9 cellular contexts compared by ENCODE assay signal in the genomic region with DNA sequence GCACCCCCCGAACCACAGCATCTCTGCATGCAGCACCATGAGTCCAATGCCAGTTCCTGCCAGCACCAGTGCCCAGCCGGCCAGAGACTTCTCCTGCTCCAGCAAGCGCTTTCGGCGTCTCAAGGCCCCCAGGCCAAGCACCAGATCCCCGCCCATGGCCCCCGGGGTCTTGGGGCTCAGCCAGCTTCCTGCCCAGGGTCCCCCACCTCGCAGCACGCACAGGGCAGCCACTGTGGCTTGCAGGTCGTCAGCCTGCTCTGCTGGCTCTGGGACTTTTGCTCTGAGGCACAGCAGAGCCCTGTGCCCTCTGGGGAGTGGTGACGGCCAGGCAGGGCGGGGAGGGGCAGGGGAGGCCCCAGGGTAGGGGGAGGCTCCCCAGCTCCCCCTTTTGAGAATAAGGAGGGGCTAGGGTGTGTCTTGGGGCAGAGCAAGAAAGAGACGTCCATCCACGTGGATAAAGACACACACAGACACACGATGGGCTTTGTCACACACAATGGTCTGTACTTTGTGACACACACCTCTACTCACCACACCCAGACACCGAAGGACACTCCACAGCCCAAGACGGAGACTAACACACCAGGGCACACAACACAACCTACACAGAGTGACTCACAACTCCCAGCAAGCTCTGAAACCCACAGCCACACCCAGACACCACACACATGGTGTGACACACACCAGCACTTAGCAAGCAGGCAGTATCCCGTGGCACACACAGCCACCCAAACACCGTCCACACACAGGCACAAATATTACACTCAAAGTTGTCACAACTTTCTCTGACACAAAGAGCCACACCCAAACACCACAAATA. TPM values are rescaled to one million over a fixed set of nuclear protein-coding genes. Genes with fewer than 3 reads are reported as not detected.
DNase-seq lines count a peak whose midpoint lies in the region; ATAC-seq, FAIRE-seq and TF ChIP-seq lines count a peak whose summit lies in the region.
"Had no signal": no experiment of that assay in that cellular context is flagged by ENCODE, and none has a peak within 500 bp of the region (broad histone marks: within the 10 kb centered on the region; RNA-seq: fewer than 3 reads in every experiment).

A gene (minus strand): TSS at position 268 of the 820 bp plus-strand sequence. CDS start 112 bp downstream, at position 156.

- BruUV-seq in GM12878 (replicated peaks; lab: Mats Ljungman, UMichigan) = no TSS peak

- no peak for TF ChIP-seq RAD21 in GM12878 (IDR thresholded peaks at IDR 0.05; ENCODE audit: insufficient read depth, low read depth, low read length)

- peaks cover 53% of the 10 kb centered on the region for H3K79me2 ChIP-seq in GM12878 (ENCODE audit: control insufficient read depth, insufficient read depth, low read length)
- H3K79me2 ChIP-seq: parathyroid adenoma had no signal

- 9% methylated on average over 18 of the region's 19 CpGs for WGBS in GM12878 (ENCODE audit: insufficient coverage, insufficient replicate concordance, low lambda C conversion rate, missing lambda C conversion rate)
- WGBS in aorta, 2 donors = 29 to 36% methylated on average over 19 of the region's 19 CpGs

- POLR2A ChIA-PET in CD8-positive, alpha-beta memory T cell (lab: Charles Lee) = interaction anchor here (1.6 kb wide), 1 partner anchor 26 kb away, joined by 5 read pairs; a partner anchor contains a TSS
- POLR2A ChIA-PET in GM12878 (lab: Charles Lee) = interaction anchor here (1.6 to 8.4 kb wide), 3 partner anchors 21 to 154 kb away, joined by 3 to 389 read pairs (median 79); a partner anchor contains a TSS
- POLR2A ChIA-PET in naive thymus-derived CD8-positive, alpha-beta T cell (lab: Charles Lee) = interaction anchor here (1.0 to 8.6 kb wide), 6 partner anchors 9 to 36 kb away, joined by 3 to 70 read pairs (median 8); a partner anchor contains a TSS

- no peaks in the 10 kb centered on the region for H3K9me3 Mint-ChIP-seq in CD8-positive, alpha-beta memory T cell
- no peaks in the 10 kb centered on the region for H3K9me3 Mint-ChIP-seq in T-helper 2 cell treated with Interferon-gamma antibody and Interleukin-4, amounts not matched to agents 5 μg/mL and 100 μg/mL, for 36 hours
- no peaks in the 10 kb centered on the region for H3K9me3 Mint-ChIP-seq in naive thymus-derived CD8-positive, alpha-beta T cell

- peak within 1 kb of the TSS; percentile 79 for H3K27ac ChIP-seq in CD8-positive, alpha-beta memory T cell (ENCODE audit: low read depth, low read length)
- H3K27ac ChIP-seq in GM12878 (ENCODE audit: control insufficient read depth, insufficient read depth) = peak within 1 kb of the TSS; percentile 95
- no peak within 1 kb of the TSS for H3K27ac ChIP-seq in aorta (ENCODE audit: low read depth in 1 of 2, low read length in 2 of 2)
- H3K27ac ChIP-seq: parathyroid adenoma had no signal

- peak; percentile 44 for ATAC-seq in HG02678 (IDR thresholded peaks at IDR 0.05; ENCODE audit: unreplicated experiment)
- ATAC-seq in GM12878 = peak; percentile 73
- ATAC-seq in naive thymus-derived CD8-positive, alpha-beta T cell = peak; percentile 49 to 63
- ATAC-seq in aorta (ENCODE audit: low FRiP score) = no peak
- ATAC-seq in HG03460 (IDR thresholded peaks at IDR 0.05; ENCODE audit: unreplicated experiment) = no peak
- no peak for ATAC-seq in GM21360 (IDR thresholded peaks at IDR 0.05; ENCODE audit: unreplicated experiment)

- FAIRE-seq in GM12878 (lab: Jason Lieb, UNC) = no peak

- H3K36me3 ChIP-seq in CD8-positive, alpha-beta memory T cell (ENCODE audit: insufficient read depth, low read length) = no peaks in the 10 kb centered on the region
- H3K36me3 ChIP-seq in GM12878 (ENCODE audit: control insufficient read depth in 2 of 2, insufficient read depth in 2 of 2, low read length in 1 of 2) = no peaks in the 10 kb centered on the region
- no peaks in the 10 kb centered on the region for H3K36me3 ChIP-seq in aorta (ENCODE audit: control insufficient read depth in 1 of 2, insufficient read depth in 2 of 2, low read length in 1 of 2)

- H3K36me3 Mint-ChIP-seq in CD8-positive, alpha-beta memory T cell = no peaks in the 10 kb centered on the region
- H3K36me3 Mint-ChIP-seq in T-helper 2 cell treated with Interferon-gamma antibody and Interleukin-4, amounts not matched to agents 5 μg/mL and 100 μg/mL, for 36 hours (ENCODE audit: low read depth) = peaks cover 11% of the 10 kb centered on the region
- peaks cover 0 to 2% (median 0%) of the 10 kb centered on the region in 3 donors for H3K36me3 Mint-ChIP-seq in naive thymus-derived CD8-positive, alpha-beta T cell

- H3K9ac ChIP-seq in GM12878 (ENCODE audit: control insufficient read depth, insufficient read depth, low read length) = peak within 1 kb of the TSS; percentile 88
- H3K9ac ChIP-seq: parathyroid adenoma had no signal

- H4K20me1 ChIP-seq in GM12878 (ENCODE audit: control insufficient read depth, insufficient read depth) = no peaks in the 10 kb centered on the region

- SMC1A ChIA-PET in GM12878 (lab: Charles Lee; ENCODE audit: uncharacterized antibody, unreplicated experiment) = interaction anchor here (0.6 to 8.3 kb wide), 7 partner anchors 9 to 128 kb away, joined by 3 to 325 read pairs (median 5); a partner anchor contains a TSS

- H3K4me3 ChIP-seq in CD8-positive, alpha-beta memory T cell (ENCODE audit: low read length) = peak within 1 kb of the TSS; percentile 65
- peak within 1 kb of the TSS; percentile 100 for H3K4me3 ChIP-seq in GM12878
- no peak within 1 kb of the TSS for H3K4me3 ChIP-seq in aorta (ENCODE audit: low read length in 2 of 2)

- no peaks in the 10 kb centered on the region for H3K9me3 ChIP-seq in CD8-positive, alpha-beta memory T cell (ENCODE audit: low read length)
- H3K9me3 ChIP-seq in GM12878 (replicated peaks; ENCODE audit: control insufficient read depth, insufficient read depth, low read length) (no peaks in the 10 kb centered on the region), aorta (ENCODE audit: control insufficient read depth, low read length) (no peaks in the 10 kb centered on the region)

- no peak for TF ChIP-seq EP300 in GM12878 (IDR thresholded peaks at IDR 0.05; ENCODE audit: borderline replicate concordance in 1 of 2, control insufficient read depth in 1 of 2, low read depth in 2 of 2, low read length in 2 of 2)

- CTCF ChIA-PET in CD8-positive, alpha-beta memory T cell (lab: Charles Lee) = interaction anchor here (3.2 to 4.6 kb wide), 2 partner anchors 15 to 35 kb away, joined by 12 to 23 read pairs; no protein-coding TSS in a partner anchor
- CTCF ChIA-PET in GM12878 (lab: Yijun Ruan, JAX) = interaction anchor here (0.7 to 9.2 kb wide), 7 partner anchors 9 to 197 kb away, joined by 3 to 324 read pairs (median 8); a partner anchor contains a TSS

- TF ChIP-seq CTCF in GM12878 (IDR thresholded peaks at IDR 0.05 in 2 of 3, conservative IDR thresholded peaks at IDR 0.05 in 1 of 3; ENCODE audit: control insufficient read depth in 2 of 3, extremely low read depth in 1 of 3, insufficient read depth in 1 of 3, low read depth in 3 of 3, low read length in 3 of 3) = no peak

- H3K27me3 ChIP-seq in CD8-positive, alpha-beta memory T cell (ENCODE audit: insufficient read depth, low read length, poor library complexity, severe bottlenecking) = no peaks in the 10 kb centered on the region
- H3K27me3 ChIP-seq in GM12878 (replicated peaks in 1 of 2; ENCODE audit: control insufficient read depth in 2 of 2, insufficient read depth in 2 of 2, low read length in 1 of 2) (no peaks in the 10 kb centered on the region), aorta (ENCODE audit: control insufficient read depth in 1 of 2, insufficient read depth in 2 of 2, low read length in 1 of 2) (no peaks in the 10 kb centered on the region)

- intact Hi-C loops in GM12878 (cut with micrococcal nuclease; ENCODE audit: unreplicated experiment) (loop anchor here (2.0 to 10.0 kb wide), 2 partner anchors 186 to 336 kb away; no protein-coding TSS in a partner anchor), aorta (cut with DNase I) (no loop called here)

- peak; percentile 97 for TF ChIP-seq POLR2A in GM12878 (IDR thresholded peaks at IDR 0.05; ENCODE audit: low read depth, low read length)

- in situ Hi-C loops in GM12878 (cut with MboI) = no loop called here

- DNase-seq in CD8-positive, alpha-beta memory T cell = peak; percentile 14 to 78 (median 42)
- peak; percentile 82 for DNase-seq in T-helper 2 cell treated with Interferon-gamma antibody and Interleukin-4, amounts not matched to agents 5 μg/mL and 100 μg/mL, for 36 hours (ENCODE audit: low spot score)
- DNase-seq in GM12878 (ENCODE audit: low read depth, low spot score) = no peak
- peak in 8 of 10 donors; percentile 36 to 81 (median 52) for DNase-seq in naive thymus-derived CD8-positive, alpha-beta T cell
- peak; percentile 55 to 77 for DNase-seq in aorta

- H2AFZ ChIP-seq in GM12878 (ENCODE audit: control insufficient read depth, low read depth, low read length) = peak within 1 kb of the TSS; percentile 68
- H2AFZ ChIP-seq: parathyroid adenoma had no signal

- RAD21 ChIA-PET in GM12878 (lab: Charles Lee; ENCODE audit: unreplicated experiment) = interaction anchor here (0.6 to 7.4 kb wide), 8 partner anchors 15 to 112 kb away, joined by 3 to 148 read pairs (median 45); a partner anchor contains a TSS

- H3K27me3 Mint-ChIP-seq in CD8-positive, alpha-beta memory T cell = peaks cover 0 to 3% of the 10 kb centered on the region in 2 donors
- H3K27me3 Mint-ChIP-seq in T-helper 2 cell treated with Interferon-gamma antibody and Interleukin-4, amounts not matched to agents 5 μg/mL and 100 μg/mL, for 36 hours (ENCODE audit: low read depth) = no peaks in the 10 kb centered on the region
- H3K27me3 Mint-ChIP-seq in naive thymus-derived CD8-positive, alpha-beta T cell = peaks cover 0 to 14% (median 3%) of the 10 kb centered on the region in 5 donors

- peak within 1 kb of the TSS; percentile 83 for H3K4me2 ChIP-seq in GM12878 (ENCODE audit: control insufficient read depth, insufficient read depth)

- H3K4me1 ChIP-seq in CD8-positive, alpha-beta memory T cell (ENCODE audit: insufficient read depth, low read length) = peaks cover 71% of the 10 kb centered on the region
- H3K4me1 ChIP-seq in GM12878 (ENCODE audit: control insufficient read depth, insufficient read depth, low read length) = peaks cover 68% of the 10 kb centered on the region
- no peaks in the 10 kb centered on the region for H3K4me1 ChIP-seq in aorta (ENCODE audit: control insufficient read depth in 1 of 2, insufficient read depth in 2 of 2, low read length in 2 of 2)
- H3K4me1 ChIP-seq: parathyroid adenoma had no signal

- H3K4me1 Mint-ChIP-seq in CD8-positive, alpha-beta memory T cell = peaks cover 68 to 87% (median 80%) of the 10 kb centered on the region in 3 donors
- H3K4me1 Mint-ChIP-seq in T-helper 2 cell treated with Interferon-gamma antibody and Interleukin-4, amounts not matched to agents 5 μg/mL and 100 μg/mL, for 36 hours (ENCODE audit: low read depth) = peaks cover 69% of the 10 kb centered on the region
- H3K4me1 Mint-ChIP-seq in naive thymus-derived CD8-positive, alpha-beta T cell = peaks cover 49 to 82% (median 81%) of the 10 kb centered on the region in 4 donors

- H3K4me3 Mint-ChIP-seq in CD8-positive, alpha-beta memory T cell = peak within 1 kb of the TSS; percentile 56 to 93 (median 83)
- H3K4me3 Mint-ChIP-seq in T-helper 2 cell treated with Interferon-gamma antibody and Interleukin-4, amounts not matched to agents 5 μg/mL and 100 μg/mL, for 36 hours = peak within 1 kb of the TSS; percentile 81
- peak within 1 kb of the TSS; percentile 77 to 96 (median 87) for H3K4me3 Mint-ChIP-seq in naive thymus-derived CD8-positive, alpha-beta T cell

- peak within 1 kb of the TSS; percentile 72 to 98 (median 90) for H3K27ac Mint-ChIP-seq in CD8-positive, alpha-beta memory T cell
- peak within 1 kb of the TSS; percentile 94 for H3K27ac Mint-ChIP-seq in T-helper 2 cell treated with Interferon-gamma antibody and Interleukin-4, amounts not matched to agents 5 μg/mL and 100 μg/mL, for 36 hours
- peak within 1 kb of the TSS; percentile 91 to 99 (median 96) for H3K27ac Mint-ChIP-seq in naive thymus-derived CD8-positive, alpha-beta T cell

RNA-seq across cellular contexts. Expression of the gene that starts here (rescaled TPM):
- total RNA-seq in CD8-positive, alpha-beta memory T cell = 10 to 100 TPM; 93.8 to 97.6 TPM
- 8.3 TPM for polyA plus RNA-seq in CD8-positive, alpha-beta memory T cell
- 118 TPM in 2 replicates for total RNA-seq in GM12878 (2013; cell fraction: nucleolus; rRNA removed)
- 87.6 and 97.0 TPM in 2 replicates for total RNA-seq in GM12878 (2014; rRNA removed)
- 52.9 and 53.6 TPM in 2 replicates for total RNA-seq in GM12878 (2014; rRNA removed; fragmentation: Illumina TruSeq; extraction: Trizol)
- total RNA-seq in GM12878 (2021) = 92.0 and 92.4 TPM in 2 replicates
- 29.1 TPM for polyA plus RNA-seq in GM12878 (2011; ENCODE audit: low read depth)
- polyA plus RNA-seq in GM12878 (2011; rRNA removed) = 39.5 and 70.5 TPM in 2 replicates
- 99.1 and 145 TPM in 2 replicates for polyA plus RNA-seq in GM12878 (2011; cell fraction: cytosol; rRNA removed)
- 312 and 313 TPM in 2 replicates for polyA plus RNA-seq in GM12878 (2011; cell fraction: nucleus; rRNA removed)
- 45.7 and 52.2 TPM in 2 replicates for polyA plus RNA-seq in GM12878 (2012)
- polyA plus RNA-seq in GM12878 (2014; fragmentation: Illumina TruSeq; extraction: Trizol) = 15.6 and 62.7 TPM in 2 replicates
- polyA plus RNA-seq in GM12878 (2014; fragmentation: Nextera tagmentation; extraction: Ambion mirVana) = 1 to 10 TPM; 1.4 to 6.3 TPM
- polyA plus RNA-seq in GM12878 (2014; rRNA removed) = 112 and 132 TPM in 2 replicates
- polyA plus RNA-seq in GM12878 (2016; fragmentation: Nextera tagmentation; extraction: Ambion mirVana) = 10 to 100 TPM; 85.3 to 93.9 TPM
- 81.3 and 123 TPM in 2 replicates for polyA minus RNA-seq in GM12878 (2011; rRNA and poly(A)+ RNA removed)
- 41.2 and 45.3 TPM in 2 replicates for polyA minus RNA-seq in GM12878 (2011; cell fraction: cytosol; rRNA and poly(A)+ RNA removed)
- 43.9 and 68.7 TPM in 2 replicates for polyA minus RNA-seq in GM12878 (2011; cell fraction: nucleus; rRNA and poly(A)+ RNA removed)
- total RNA-seq in naive thymus-derived CD8-positive, alpha-beta T cell = 100 to 1,000 TPM in 1 of 2 experiments, 10 to 100 TPM in 1; 92.9 to 103 TPM
- polyA plus RNA-seq in naive thymus-derived CD8-positive, alpha-beta T cell = 10 to 100 TPM in 2 of 3 donors, 1 to 10 TPM in 1; 7.6 to 28.6 (median 11.7) TPM
- 1 to 10 TPM; 4.1 to 4.3 TPM for total RNA-seq in aorta
- polyA plus RNA-seq in aorta = 1 to 10 TPM; 1.5 to 8.6 TPM

Comparison
In these comparisons a context has a peak if more than half of its experiments do, and no peak if none do; other contexts are left out.
1. RNA of the gene that starts here (total RNA-seq): 92.9 to 103 TPM in naive thymus-derived CD8-positive, alpha-beta T cell, 93.8 to 97.6 TPM in CD8-positive, alpha-beta memory T cell and 52.9 to 118 TPM in GM12878; 4.1 to 4.3 TPM in aorta; every median in the first group is over 10 times any median in the second.
2. H3K27ac ChIP-seq: peak in CD8-positive, alpha-beta memory T cell (single experiment) and GM12878 (single experiment); none in aorta (0 of 2).
3. H3K4me3 ChIP-seq: peak in CD8-positive, alpha-beta memory T cell (single experiment) and GM12878 (single experiment); none in aorta (0 of 2).
4. ATAC-seq: peak in HG02678 (single experiment), GM12878 (single experiment) and naive thymus-derived CD8-positive, alpha-beta T cell (2 of 2); none in aorta (single experiment), HG03460 (single experiment) and GM21360 (single experiment).
5. Peak in every context shown above with its lines, with median percentiles within 50 percentile points of each other: H3K27ac Mint-ChIP-seq and H3K4me3 Mint-ChIP-seq.